14 cellular contexts compared by ENCODE assay signal in the genomic region with DNA sequence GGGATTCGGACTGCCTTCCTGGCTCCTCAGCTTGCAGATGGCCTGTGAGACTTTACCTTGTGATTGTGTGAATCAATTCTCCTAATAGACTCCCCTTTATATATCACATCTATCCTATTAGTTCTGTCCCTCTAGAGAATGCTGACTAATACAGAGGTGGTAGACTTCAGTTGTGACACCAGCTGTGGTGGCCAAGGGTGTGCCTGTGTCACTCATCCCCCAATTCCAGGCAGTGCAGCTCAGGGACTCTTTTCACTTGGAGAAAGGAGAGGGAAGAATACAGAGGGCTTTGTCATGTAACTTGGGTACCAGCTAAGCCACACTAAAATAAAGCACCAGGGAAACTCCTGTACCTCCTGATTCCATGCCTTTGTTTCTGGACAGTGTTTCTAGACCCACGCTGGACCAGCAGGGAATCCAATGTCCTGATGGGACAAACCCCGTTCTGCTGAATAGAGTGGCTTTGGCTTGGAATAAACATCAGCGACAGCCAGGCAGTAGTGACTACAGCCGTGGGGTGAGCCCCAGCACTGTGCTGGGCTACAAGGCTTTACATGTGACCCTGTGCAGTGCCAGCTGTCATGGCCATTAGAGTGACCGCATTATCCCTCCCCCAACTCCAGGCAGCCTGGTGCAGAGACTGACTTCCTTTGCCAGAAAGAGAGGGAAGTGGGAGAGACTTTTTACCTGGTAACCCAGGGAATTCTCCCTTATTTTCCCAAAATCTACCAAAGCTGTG.
"Had no signal": no experiment of that assay in that cellular context is flagged by ENCODE, and none has a peak within 500 bp of the region (broad histone marks: within the 10 kb centered on the region; RNA-seq: fewer than 3 reads in every experiment).

No MANE protein-coding gene starts in this region.

- H3K4me3 ChIP-seq: esophagus muscularis mucosa, left lung, prostate gland, sigmoid colon, suprapubic skin had no signal

- H3K27ac ChIP-seq: esophagus muscularis mucosa, left lung, prostate gland, sigmoid colon, suprapubic skin had no signal

- H3K36me3 ChIP-seq: left lung, prostate gland, sigmoid colon, suprapubic skin had no signal

- ATAC-seq: left lung, SK-N-SH treated with all-trans-retinoic acid at 6 μM for 48 hours had no signal

- H3K4me1 ChIP-seq: esophagus muscularis mucosa, left lung, prostate gland, sigmoid colon, suprapubic skin had no signal

- H3K27me3 ChIP-seq: esophagus muscularis mucosa, left lung, sigmoid colon, suprapubic skin had no signal

- H3K9me3 ChIP-seq: esophagus muscularis mucosa, prostate gland, sigmoid colon, suprapubic skin had no signal

- DNase-seq: activated B cell treated with CpG ODN at 0.5 μM for 24 hours; activated CD4-positive, alpha-beta T cell treated with anti-CD3 and anti-CD28 coated beads, Interleukin-2, amount 50 U/mL, for 1 hour; activated naive CD4-positive, alpha-beta T cell treated with anti-CD3 and anti-CD28 coated beads, Interleukin-2, amount 50 U/mL, for 16 hours; activated T-cell treated with anti-CD3 and anti-CD28 coated beads for 4 hours; glutamatergic neuron; islet precursor cell; left lung; sigmoid colon; stimulated activated CD4-positive, alpha-beta T cell treated with anti-CD3 and anti-CD28 coated beads, Interleukin-12 subunit alpha, Interleukin-12 subunit beta, amount 100 ng/mL, for 4 hours; stimulated activated naive CD4-positive, alpha-beta T cell had no signal
